Comparison of ENCODE assay signal across 3 cellular contexts in the genomic region with DNA sequence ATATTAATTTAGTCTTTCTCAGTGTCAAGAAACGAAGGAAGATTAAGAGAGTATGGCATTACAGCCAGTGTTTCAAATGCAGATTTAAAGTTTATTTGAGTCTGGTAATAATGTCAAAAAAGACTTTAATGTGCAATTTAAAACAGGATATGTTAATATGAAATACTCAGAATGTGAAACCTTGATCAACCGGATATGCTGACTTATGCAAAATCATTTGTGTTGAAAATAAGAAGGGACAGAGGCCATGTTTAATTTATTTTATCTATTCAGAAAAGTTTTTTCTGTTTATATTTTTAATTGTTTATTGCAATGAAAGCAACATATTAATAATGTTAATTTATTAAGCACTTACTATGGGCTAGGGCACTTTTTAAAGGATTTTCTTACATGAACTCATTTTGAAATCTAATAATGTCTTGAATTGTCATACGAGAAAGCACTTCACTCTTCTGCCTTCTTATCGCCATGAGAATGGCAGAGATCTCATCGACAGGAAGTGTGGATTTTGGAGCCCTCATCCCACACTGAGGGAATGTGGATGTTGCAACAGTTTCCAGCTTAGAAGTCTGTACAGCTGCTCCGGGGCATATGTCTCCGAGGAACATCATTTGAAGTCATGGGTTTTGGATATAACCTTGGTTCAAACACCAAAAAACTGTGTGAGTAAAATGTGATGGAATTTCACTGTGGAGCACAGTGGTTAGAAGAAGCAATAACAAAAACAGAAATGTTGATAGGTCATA.
TF ChIP-seq lines count a peak whose summit lies in the region.

No MANE protein-coding gene starts in this region.

TF ChIP-seq in A549, 52 proteins besides CTCF, POLR2A, EP300 and RAD21:
- peak; percentile 30 for TF ChIP-seq MAFK (IDR thresholded peaks at IDR 0.05; ENCODE audit: partially characterized antibody)
- TF ChIP-seq RNF2 (IDR thresholded peaks at IDR 0.05; ENCODE audit: borderline replicate concordance, low read depth) = no peak
- no peak for TF ChIP-seq SMC3 (IDR thresholded peaks at IDR 0.05)
- no peak for TF ChIP-seq NPAS2 (CRISPR knock-in tag; IDR thresholded peaks at IDR 0.05; ENCODE audit: borderline replicate concordance)
- TF ChIP-seq HDAC2 (IDR thresholded peaks at IDR 0.05) = no peak

TF ChIP-seq in IMR-90, 13 proteins besides CTCF, POLR2A, EP300 and RAD21:
- TF ChIP-seq FOS (IDR thresholded peaks at IDR 0.05; ENCODE audit: low read depth, low read length) (no peak), MAFK (IDR thresholded peaks at IDR 0.05; ENCODE audit: low read depth, low read length) (peak; percentile 84)

TF ChIP-seq in K562, 482 proteins besides CTCF, POLR2A, EP300 and RAD21:
- peak; percentile 5; the same call in 1 of the 2 replicates for TF ChIP-seq ZNF316 (IDR thresholded peaks at IDR 0.05)
- TF ChIP-seq, protein P1, sequence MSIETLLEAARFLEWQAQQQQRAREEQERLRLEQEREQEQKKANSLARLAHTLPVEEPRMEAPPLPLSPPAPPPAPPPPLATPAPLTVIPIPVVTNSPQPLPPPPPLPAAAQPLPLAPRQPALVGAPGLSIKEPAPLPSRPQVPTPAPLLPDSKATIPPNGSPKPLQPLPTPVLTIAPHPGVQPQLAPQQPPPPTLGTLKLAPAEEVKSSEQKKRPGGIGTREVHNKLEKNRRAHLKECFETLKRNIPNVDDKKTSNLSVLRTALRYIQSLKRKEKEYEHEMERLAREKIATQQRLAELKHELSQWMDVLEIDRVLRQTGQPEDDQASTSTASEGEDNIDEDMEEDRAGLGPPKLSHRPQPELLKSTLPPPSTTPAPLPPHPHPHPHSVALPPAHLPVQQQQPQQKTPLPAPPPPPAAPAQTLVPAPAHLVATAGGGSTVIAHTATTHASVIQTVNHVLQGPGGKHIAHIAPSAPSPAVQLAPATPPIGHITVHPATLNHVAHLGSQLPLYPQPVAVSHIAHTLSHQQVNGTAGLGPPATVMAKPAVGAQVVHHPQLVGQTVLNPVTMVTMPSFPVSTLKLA (conservative IDR thresholded peaks at IDR 0.05) = no peak
- TF ChIP-seq ZNF174 (CRISPR knock-in tag; IDR thresholded peaks at IDR 0.05) = no peak
- TF ChIP-seq, protein P2, sequence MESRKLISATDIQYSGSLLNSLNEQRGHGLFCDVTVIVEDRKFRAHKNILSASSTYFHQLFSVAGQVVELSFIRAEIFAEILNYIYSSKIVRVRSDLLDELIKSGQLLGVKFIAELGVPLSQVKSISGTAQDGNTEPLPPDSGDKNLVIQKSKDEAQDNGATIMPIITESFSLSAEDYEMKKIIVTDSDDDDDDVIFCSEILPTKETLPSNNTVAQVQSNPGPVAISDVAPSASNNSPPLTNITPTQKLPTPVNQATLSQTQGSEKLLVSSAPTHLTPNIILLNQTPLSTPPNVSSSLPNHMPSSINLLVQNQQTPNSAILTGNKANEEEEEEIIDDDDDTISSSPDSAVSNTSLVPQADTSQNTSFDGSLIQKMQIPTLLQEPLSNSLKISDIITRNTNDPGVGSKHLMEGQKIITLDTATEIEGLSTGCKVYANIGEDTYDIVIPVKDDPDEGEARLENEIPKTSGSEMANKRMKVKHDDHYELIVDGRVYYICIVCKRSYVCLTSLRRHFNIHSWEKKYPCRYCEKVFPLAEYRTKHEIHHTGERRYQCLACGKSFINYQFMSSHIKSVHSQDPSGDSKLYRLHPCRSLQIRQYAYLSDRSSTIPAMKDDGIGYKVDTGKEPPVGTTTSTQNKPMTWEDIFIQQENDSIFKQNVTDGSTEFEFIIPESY (CRISPR knock-in tag; IDR thresholded peaks at IDR 0.05) = no peak
- peak; percentile 20; the same call in 1 of the 2 replicates for TF ChIP-seq MAFF (IDR thresholded peaks at IDR 0.05; ENCODE audit: low read length)
- peak; percentile 51; the same call in 1 of the 2 replicates for TF ChIP-seq MAFK (IDR thresholded peaks at IDR 0.05; ENCODE audit: low read length)
- no peak for TF ChIP-seq CXXC5 (CRISPR knock-in tag; IDR thresholded peaks at IDR 0.05)
- TF ChIP-seq SAP30 (IDR thresholded peaks at IDR 0.05; ENCODE audit: borderline replicate concordance, insufficient read depth, low read depth, low read length, poor library complexity, severe bottlenecking) = no peak
- TF ChIP-seq, protein P3, sequence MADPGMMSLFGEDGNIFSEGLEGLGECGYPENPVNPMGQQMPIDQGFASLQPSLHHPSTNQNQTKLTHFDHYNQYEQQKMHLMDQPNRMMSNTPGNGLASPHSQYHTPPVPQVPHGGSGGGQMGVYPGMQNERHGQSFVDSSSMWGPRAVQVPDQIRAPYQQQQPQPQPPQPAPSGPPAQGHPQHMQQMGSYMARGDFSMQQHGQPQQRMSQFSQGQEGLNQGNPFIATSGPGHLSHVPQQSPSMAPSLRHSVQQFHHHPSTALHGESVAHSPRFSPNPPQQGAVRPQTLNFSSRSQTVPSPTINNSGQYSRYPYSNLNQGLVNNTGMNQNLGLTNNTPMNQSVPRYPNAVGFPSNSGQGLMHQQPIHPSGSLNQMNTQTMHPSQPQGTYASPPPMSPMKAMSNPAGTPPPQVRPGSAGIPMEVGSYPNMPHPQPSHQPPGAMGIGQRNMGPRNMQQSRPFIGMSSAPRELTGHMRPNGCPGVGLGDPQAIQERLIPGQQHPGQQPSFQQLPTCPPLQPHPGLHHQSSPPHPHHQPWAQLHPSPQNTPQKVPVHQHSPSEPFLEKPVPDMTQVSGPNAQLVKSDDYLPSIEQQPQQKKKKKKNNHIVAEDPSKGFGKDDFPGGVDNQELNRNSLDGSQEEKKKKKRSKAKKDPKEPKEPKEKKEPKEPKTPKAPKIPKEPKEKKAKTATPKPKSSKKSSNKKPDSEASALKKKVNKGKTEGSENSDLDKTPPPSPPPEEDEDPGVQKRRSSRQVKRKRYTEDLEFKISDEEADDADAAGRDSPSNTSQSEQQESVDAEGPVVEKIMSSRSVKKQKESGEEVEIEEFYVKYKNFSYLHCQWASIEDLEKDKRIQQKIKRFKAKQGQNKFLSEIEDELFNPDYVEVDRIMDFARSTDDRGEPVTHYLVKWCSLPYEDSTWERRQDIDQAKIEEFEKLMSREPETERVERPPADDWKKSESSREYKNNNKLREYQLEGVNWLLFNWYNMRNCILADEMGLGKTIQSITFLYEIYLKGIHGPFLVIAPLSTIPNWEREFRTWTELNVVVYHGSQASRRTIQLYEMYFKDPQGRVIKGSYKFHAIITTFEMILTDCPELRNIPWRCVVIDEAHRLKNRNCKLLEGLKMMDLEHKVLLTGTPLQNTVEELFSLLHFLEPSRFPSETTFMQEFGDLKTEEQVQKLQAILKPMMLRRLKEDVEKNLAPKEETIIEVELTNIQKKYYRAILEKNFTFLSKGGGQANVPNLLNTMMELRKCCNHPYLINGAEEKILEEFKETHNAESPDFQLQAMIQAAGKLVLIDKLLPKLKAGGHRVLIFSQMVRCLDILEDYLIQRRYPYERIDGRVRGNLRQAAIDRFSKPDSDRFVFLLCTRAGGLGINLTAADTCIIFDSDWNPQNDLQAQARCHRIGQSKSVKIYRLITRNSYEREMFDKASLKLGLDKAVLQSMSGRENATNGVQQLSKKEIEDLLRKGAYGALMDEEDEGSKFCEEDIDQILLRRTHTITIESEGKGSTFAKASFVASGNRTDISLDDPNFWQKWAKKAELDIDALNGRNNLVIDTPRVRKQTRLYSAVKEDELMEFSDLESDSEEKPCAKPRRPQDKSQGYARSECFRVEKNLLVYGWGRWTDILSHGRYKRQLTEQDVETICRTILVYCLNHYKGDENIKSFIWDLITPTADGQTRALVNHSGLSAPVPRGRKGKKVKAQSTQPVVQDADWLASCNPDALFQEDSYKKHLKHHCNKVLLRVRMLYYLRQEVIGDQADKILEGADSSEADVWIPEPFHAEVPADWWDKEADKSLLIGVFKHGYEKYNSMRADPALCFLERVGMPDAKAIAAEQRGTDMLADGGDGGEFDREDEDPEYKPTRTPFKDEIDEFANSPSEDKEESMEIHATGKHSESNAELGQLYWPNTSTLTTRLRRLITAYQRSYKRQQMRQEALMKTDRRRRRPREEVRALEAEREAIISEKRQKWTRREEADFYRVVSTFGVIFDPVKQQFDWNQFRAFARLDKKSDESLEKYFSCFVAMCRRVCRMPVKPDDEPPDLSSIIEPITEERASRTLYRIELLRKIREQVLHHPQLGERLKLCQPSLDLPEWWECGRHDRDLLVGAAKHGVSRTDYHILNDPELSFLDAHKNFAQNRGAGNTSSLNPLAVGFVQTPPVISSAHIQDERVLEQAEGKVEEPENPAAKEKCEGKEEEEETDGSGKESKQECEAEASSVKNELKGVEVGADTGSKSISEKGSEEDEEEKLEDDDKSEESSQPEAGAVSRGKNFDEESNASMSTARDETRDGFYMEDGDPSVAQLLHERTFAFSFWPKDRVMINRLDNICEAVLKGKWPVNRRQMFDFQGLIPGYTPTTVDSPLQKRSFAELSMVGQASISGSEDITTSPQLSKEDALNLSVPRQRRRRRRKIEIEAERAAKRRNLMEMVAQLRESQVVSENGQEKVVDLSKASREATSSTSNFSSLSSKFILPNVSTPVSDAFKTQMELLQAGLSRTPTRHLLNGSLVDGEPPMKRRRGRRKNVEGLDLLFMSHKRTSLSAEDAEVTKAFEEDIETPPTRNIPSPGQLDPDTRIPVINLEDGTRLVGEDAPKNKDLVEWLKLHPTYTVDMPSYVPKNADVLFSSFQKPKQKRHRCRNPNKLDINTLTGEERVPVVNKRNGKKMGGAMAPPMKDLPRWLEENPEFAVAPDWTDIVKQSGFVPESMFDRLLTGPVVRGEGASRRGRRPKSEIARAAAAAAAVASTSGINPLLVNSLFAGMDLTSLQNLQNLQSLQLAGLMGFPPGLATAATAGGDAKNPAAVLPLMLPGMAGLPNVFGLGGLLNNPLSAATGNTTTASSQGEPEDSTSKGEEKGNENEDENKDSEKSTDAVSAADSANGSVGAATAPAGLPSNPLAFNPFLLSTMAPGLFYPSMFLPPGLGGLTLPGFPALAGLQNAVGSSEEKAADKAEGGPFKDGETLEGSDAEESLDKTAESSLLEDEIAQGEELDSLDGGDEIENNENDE (IDR thresholded peaks at IDR 0.05; ENCODE audit: low read depth, low read length) = no peak
- TF ChIP-seq, protein P4, sequence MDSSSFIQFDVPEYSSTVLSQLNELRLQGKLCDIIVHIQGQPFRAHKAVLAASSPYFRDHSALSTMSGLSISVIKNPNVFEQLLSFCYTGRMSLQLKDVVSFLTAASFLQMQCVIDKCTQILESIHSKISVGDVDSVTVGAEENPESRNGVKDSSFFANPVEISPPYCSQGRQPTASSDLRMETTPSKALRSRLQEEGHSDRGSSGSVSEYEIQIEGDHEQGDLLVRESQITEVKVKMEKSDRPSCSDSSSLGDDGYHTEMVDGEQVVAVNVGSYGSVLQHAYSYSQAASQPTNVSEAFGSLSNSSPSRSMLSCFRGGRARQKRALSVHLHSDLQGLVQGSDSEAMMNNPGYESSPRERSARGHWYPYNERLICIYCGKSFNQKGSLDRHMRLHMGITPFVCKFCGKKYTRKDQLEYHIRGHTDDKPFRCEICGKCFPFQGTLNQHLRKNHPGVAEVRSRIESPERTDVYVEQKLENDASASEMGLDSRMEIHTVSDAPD (CRISPR knock-in tag; IDR thresholded peaks at IDR 0.05) = no peak
- TF ChIP-seq ZNF12 (CRISPR knock-in tag; IDR thresholded peaks at IDR 0.05) = no peak
- no peak for TF ChIP-seq FOXK2 (conservative IDR thresholded peaks at IDR 0.05 in 1 of 2, IDR thresholded peaks at IDR 0.05 in 1 of 2; ENCODE audit: low read depth in 2 of 2)
- TF ChIP-seq ERF (CRISPR knock-in tag; IDR thresholded peaks at IDR 0.05) = no peak
- no peak for TF ChIP-seq SAFB (IDR thresholded peaks at IDR 0.05; ENCODE audit: borderline replicate concordance, low read depth, low read length)
- TF ChIP-seq C11orf30 (IDR thresholded peaks at IDR 0.05; ENCODE audit: low read depth) = peak; percentile 12; the same call in 1 of the 2 replicates
- TF ChIP-seq TSC22D4 (tag; IDR thresholded peaks at IDR 0.05) = no peak
- TF ChIP-seq HOXB6 (CRISPR knock-in tag; IDR thresholded peaks at IDR 0.05; ENCODE audit: borderline replicate concordance) = no peak
- TF ChIP-seq MED1 (CRISPR knock-in tag; IDR thresholded peaks at IDR 0.05; ENCODE audit: borderline replicate concordance) = no peak
- TF ChIP-seq, protein P5, sequence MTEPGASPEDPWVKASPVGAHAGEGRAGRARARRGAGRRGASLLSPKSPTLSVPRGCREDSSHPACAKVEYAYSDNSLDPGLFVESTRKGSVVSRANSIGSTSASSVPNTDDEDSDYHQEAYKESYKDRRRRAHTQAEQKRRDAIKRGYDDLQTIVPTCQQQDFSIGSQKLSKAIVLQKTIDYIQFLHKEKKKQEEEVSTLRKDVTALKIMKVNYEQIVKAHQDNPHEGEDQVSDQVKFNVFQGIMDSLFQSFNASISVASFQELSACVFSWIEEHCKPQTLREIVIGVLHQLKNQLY (CRISPR knock-in tag; conservative IDR thresholded peaks at IDR 0.05) = no peak
- TF ChIP-seq, protein P6, sequence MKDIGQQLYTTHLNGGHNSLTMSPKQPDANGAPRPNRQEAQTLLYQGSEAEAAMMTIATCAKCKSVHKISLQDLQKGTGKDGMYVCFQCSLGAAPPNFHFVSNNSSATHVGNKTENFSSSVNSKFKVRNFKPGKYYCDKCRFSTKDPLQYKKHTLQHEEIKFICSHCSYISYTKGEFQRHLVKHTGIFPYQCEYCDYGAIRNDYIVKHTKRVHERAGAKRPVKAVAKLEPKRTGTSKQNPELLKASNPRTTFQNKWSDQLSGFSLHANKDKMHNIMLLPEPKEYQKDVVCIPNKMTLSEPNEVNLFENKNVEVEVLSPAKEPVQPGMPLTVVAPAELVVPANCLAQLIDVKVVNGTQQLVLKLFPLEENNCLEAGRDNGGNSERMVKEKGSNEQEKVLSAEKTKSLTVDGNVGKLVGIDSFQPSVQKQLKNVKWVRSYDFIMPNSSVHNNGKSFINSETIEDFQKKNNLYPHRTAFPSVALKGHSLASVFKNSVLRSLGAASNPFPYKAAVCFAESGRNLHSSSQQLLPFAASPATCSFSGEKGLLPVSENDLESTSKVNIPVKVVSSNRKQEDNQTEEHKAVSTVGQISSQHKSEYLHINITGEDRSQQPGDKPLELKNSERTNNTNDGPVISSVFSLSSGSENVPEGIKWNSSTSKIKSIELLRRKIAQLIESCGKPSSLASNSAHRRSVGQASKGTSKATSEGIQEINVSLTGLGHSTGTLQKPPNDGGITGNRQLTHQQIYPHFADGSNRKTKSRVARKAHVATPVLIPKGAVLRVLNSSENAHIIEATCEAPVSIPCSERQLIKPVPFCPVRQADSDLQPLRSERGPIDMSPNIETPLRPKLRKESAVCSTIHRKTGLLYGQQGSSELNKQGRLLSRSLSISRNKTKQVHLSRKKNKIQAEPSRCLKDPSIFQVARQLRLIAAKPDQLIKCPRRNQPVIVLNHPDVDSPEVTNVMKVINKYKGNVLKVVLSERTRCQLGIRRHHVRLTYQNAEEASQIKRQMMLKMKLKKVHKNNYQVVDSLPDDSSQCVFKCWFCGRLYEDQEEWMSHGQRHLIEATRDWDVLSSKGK (CRISPR knock-in tag; IDR thresholded peaks at IDR 0.05) = no peak
- TF ChIP-seq KAT8 (IDR thresholded peaks at IDR 0.05; ENCODE audit: low read depth) = no peak
- TF ChIP-seq, protein P7, sequence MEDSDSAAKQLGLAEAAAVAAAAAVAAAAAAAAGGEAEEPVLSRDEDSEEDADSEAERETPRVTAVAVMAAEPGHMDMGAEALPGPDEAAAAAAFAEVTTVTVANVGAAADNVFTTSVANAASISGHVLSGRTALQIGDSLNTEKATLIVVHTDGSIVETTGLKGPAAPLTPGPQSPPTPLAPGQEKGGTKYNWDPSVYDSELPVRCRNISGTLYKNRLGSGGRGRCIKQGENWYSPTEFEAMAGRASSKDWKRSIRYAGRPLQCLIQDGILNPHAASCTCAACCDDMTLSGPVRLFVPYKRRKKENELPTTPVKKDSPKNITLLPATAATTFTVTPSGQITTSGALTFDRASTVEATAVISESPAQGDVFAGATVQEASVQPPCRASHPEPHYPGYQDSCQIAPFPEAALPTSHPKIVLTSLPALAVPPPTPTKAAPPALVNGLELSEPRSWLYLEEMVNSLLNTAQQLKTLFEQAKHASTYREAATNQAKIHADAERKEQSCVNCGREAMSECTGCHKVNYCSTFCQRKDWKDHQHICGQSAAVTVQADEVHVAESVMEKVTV (CRISPR knock-in tag; IDR thresholded peaks at IDR 0.05) = no peak
- no peak for TF ChIP-seq RFX5 (IDR thresholded peaks at IDR 0.05; ENCODE audit: low read depth, low read length)
